17 cellular contexts compared by ENCODE assay signal in genomic region chr18:80041424-80041823, GRCh38. TPM values are rescaled to one million over a fixed set of nuclear protein-coding genes. Genes with fewer than 3 reads are reported as not detected.
DNase-seq lines count a peak whose midpoint lies in the region; ATAC-seq lines count a peak whose summit lies in the region.
"Had no signal": no experiment of that assay in that cellular context is flagged by ENCODE, and none has a peak within 500 bp of the region (broad histone marks: within the 10 kb centered on the region; RNA-seq: fewer than 3 reads in every experiment).

No MANE protein-coding gene starts in this region.

- no peaks in the 10 kb centered on the region for H3K9me3 Mint-ChIP-seq in activated T-cell treated with anti-CD3 and anti-CD28 coated beads, Interleukin-2, amount 50 U/mL, for 24 hours
- no peaks in the 10 kb centered on the region for H3K9me3 Mint-ChIP-seq in activated naive CD4-positive, alpha-beta T cell treated with anti-CD3 and anti-CD28 coated beads, Interleukin-2, amount 50 U/mL, for 72 hours
- H3K9me3 Mint-ChIP-seq: CD4-positive, CD25-positive, alpha-beta regulatory T cell had no signal

- peak; percentile 28 to 30 for ATAC-seq in activated CD4-positive, CD25-positive, alpha-beta regulatory T cell treated with anti-CD3 and anti-CD28 coated beads, Interleukin-2, amount 50 U/mL, for 24 hours
- peak; percentile 80 to 92 for ATAC-seq in activated naive CD4-positive, alpha-beta T cell treated with anti-CD3 and anti-CD28 coated beads, Interleukin-2, amount 50 U/mL, for 72 hours
- ATAC-seq in GM21390 (IDR thresholded peaks at IDR 0.05; ENCODE audit: unreplicated experiment), result no peak

- peak overlapping the region; percentile 47 for H3K27ac Mint-ChIP-seq in activated T-cell treated with anti-CD3 and anti-CD28 coated beads, Interleukin-2, amount 50 U/mL, for 24 hours
- peak overlapping the region in 1 of 2 donors; percentile 14 for H3K27ac Mint-ChIP-seq in activated naive CD4-positive, alpha-beta T cell treated with anti-CD3 and anti-CD28 coated beads, Interleukin-2, amount 50 U/mL, for 72 hours
- H3K27ac Mint-ChIP-seq: B cell had no signal

- peaks cover 12% of the 10 kb centered on the region for H3K4me1 Mint-ChIP-seq in activated T-cell treated with anti-CD3 and anti-CD28 coated beads, Interleukin-2, amount 50 U/mL, for 24 hours (ENCODE audit: low read depth)
- H3K4me1 Mint-ChIP-seq: B cell had no signal

- no peak for DNase-seq in activated CD4-positive, CD25-positive, alpha-beta regulatory T cell treated with anti-CD3 and anti-CD28 coated beads, Interleukin-2, amount 50 U/mL, for 72 hours
- DNase-seq in activated T-cell treated with anti-CD3 and anti-CD28 coated beads, Interleukin-2, amount 50 U/mL, for 24 hours, result no peak
- DNase-seq in activated T-cell treated with anti-CD3 and anti-CD28 coated beads, Interleukin-2, amount 50 U/mL, for 1 hour, result no peak
- peak in 1 of 2 donors; percentile 16 for DNase-seq in activated naive CD4-positive, alpha-beta T cell treated with anti-CD3 and anti-CD28 coated beads, Interleukin-2, amount 50 U/mL, for 72 hours (ENCODE audit: low spot score in 2 of 2)
- no peak for DNase-seq in activated naive CD4-positive, alpha-beta T cell (lab: John Stamatoyannopoulos, UW)
- DNase-seq: Calu3; CD4-positive, CD25-positive, alpha-beta regulatory T cell; COR-L47; DMS53; DMS79 treated with DMSO at 0.1 percent for 48 hours; GF-D8; GM23248; H7; HCEC 1CT had no signal

- H3K27me3 Mint-ChIP-seq in activated T-cell treated with anti-CD3 and anti-CD28 coated beads, Interleukin-2, amount 50 U/mL, for 24 hours, result no peaks in the 10 kb centered on the region
- H3K27me3 Mint-ChIP-seq: B cell; CD4-positive, CD25-positive, alpha-beta regulatory T cell had no signal

- H3K36me3 Mint-ChIP-seq in activated T-cell treated with anti-CD3 and anti-CD28 coated beads, Interleukin-2, amount 50 U/mL, for 24 hours (ENCODE audit: low read depth), result peaks cover 95% of the 10 kb centered on the region
- peaks cover 20 to 33% of the 10 kb centered on the region in 2 donors for H3K36me3 Mint-ChIP-seq in activated naive CD4-positive, alpha-beta T cell treated with anti-CD3 and anti-CD28 coated beads, Interleukin-2, amount 50 U/mL, for 72 hours

- no peak overlapping the region for H3K4me3 Mint-ChIP-seq in activated T-cell treated with anti-CD3 and anti-CD28 coated beads, Interleukin-2, amount 50 U/mL, for 24 hours
- H3K4me3 Mint-ChIP-seq: B cell; CD4-positive, CD25-positive, alpha-beta regulatory T cell had no signal

RNA-seq across cellular contexts. Expression of gene RBFA, which starts 7.2 kb away (rescaled TPM):
- 10 to 100 TPM; 33.0 to 38.4 TPM for total RNA-seq in activated naive CD4-positive, alpha-beta T cell treated with anti-CD3 and anti-CD28 coated beads, Interleukin-2, amount 50 U/mL, for 72 hours

RNA-seq across cellular contexts. Expression of gene TXNL4A, which starts 53.1 kb away (rescaled TPM):
- 100 to 1,000 TPM; 142 to 148 TPM for total RNA-seq in activated naive CD4-positive, alpha-beta T cell treated with anti-CD3 and anti-CD28 coated beads, Interleukin-2, amount 50 U/mL, for 72 hours
